In the genomic region with DNA sequence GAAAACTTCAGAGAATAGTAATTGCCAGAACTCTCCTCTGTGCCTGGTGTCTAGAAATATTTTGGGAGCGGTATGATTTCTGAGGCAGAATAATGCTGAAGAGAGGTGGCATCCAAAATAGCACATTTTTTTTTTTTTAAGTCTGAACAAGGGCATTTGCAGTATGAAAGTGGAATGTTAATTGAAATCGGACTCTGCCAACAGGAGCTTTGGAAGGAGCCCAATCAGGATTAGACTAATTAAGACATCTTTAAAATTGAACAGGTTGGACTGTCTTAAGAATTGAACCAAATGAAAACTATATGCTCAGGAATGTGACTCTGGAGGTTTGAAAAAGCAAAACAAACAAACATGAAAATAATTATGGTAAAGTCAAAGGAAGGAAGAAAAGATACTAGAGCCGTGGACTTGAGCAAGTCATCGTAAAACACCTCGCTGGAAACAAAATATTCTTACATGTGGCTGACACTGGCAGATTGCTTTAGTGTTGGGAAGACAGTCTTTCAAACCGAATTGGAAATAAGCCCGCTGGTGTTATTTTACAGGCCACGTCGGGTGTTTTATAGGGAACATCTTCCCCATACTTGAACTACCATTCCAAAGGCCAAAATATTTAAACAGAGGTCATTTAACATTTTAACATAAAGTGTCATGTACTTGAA, we compare ENCODE assay signal across 23 cellular contexts.
"Had no signal": no experiment of that assay in that cellular context is flagged by ENCODE, and none has a peak within 500 bp of the region (broad histone marks: within the 10 kb centered on the region; RNA-seq: fewer than 3 reads in every experiment).

No MANE protein-coding gene starts in this region.

- H3K4me3 ChIP-seq: esophagus squamous epithelium, lower lobe of right lung, skin epidermis, spleen, testis, tibial artery had no signal

- H3K36me3 ChIP-seq: esophagus squamous epithelium, lower lobe of right lung, neutrophil, spleen, tibial artery had no signal

- FAIRE-seq: endometrium, frontal cortex had no signal

- H3K27me3 ChIP-seq: neutrophil, testis had no signal

- H3K27ac ChIP-seq: esophagus squamous epithelium, lower lobe of right lung, neutrophil, parathyroid adenoma, skin epidermis, spleen, testis, tibial artery had no signal

- DNase-seq: cortex of kidney; effector memory CD8-positive, alpha-beta T cell; erythroblast; esophagus squamous epithelium; hypothalamus; immature natural killer cell; islet precursor cell; kidney glomerular epithelial cell; left ventricle myocardium superior; lower lobe of right lung; natural killer cell; right cardiac atrium; spleen; stimulated activated CD4-positive, alpha-beta T cell treated with anti-CD3 and anti-CD28 coated beads, Interleukin-4, amount 100 ng/mL, for 4 hours; stimulated activated naive CD8-positive, alpha-beta T cell treated with anti-CD3 and anti-CD28 coated beads, Interleukin-15, Interleukin-2, amounts not matched to agents 100 U/mL and 50 U/mL, for 24 hours; substantia nigra; testis; tibial artery had no signal

- H3K4me1 ChIP-seq: esophagus squamous epithelium, lower lobe of right lung, parathyroid adenoma, spleen, testis, tibial artery had no signal

- H3K9me3 ChIP-seq: esophagus squamous epithelium, lower lobe of right lung, neutrophil, spleen, testis, tibial artery had no signal
